ENCODE assay signal across 29 cellular contexts in genomic region chr19:47411101-47411500, GRCh38. TPM values are rescaled to one million over a fixed set of nuclear protein-coding genes. Genes with fewer than 3 reads are reported as not detected.
"Had no signal": no experiment of that assay in that cellular context is flagged by ENCODE, and none has a peak within 500 bp of the region (broad histone marks: within the 10 kb centered on the region; RNA-seq: fewer than 3 reads in every experiment).

No MANE protein-coding gene starts in this region.

- H3K4me1 Mint-ChIP-seq: activated B cell treated with CpG ODN at 0.5 μM for 24 hours; activated CD4-positive, alpha-beta T cell treated with anti-CD3 and anti-CD28 coated beads, Interleukin-2, amount 10 ng/mL, durations not matched to agents 24 days and 14 days had no signal

- ATAC-seq: activated T-helper 17 cell treated with anti-CD3 and anti-CD28 coated beads, Interleukin-2, amount 50 U/mL, for 72 hours; K562; PC-3; T-cell had no signal

- H3K36me3 Mint-ChIP-seq: activated naive CD8-positive, alpha-beta T cell; T-cell had no signal

- H3K4me3 Mint-ChIP-seq: activated B cell treated with CpG ODN at 0.5 μM for 24 hours; activated CD4-positive, alpha-beta T cell treated with anti-CD3 and anti-CD28 coated beads, Interleukin-2, amount 10 ng/mL, durations not matched to agents 24 days and 14 days; activated naive CD4-positive, alpha-beta T cell treated with anti-CD3 and anti-CD28 coated beads for 36 hours; activated naive CD8-positive, alpha-beta T cell; activated T-helper 17 cell treated with anti-CD3 and anti-CD28 coated beads, Interleukin-2, amount 50 U/mL, for 72 hours; T-cell had no signal

- H3K4me3 ChIP-seq: K562, SK-N-MC had no signal

- DNase-seq: activated B cell treated with CpG ODN at 0.5 μM for 24 hours; activated CD4-positive, alpha-beta T cell treated with anti-CD3 and anti-CD28 coated beads for 1 hour; activated CD4-positive, alpha-beta T cell treated with anti-CD3 and anti-CD28 coated beads, Interleukin-2, amount 10 ng/mL, durations not matched to agents 24 days and 14 days; activated CD4-positive, alpha-beta T cell treated with anti-CD3 and anti-CD28 coated beads, Interleukin-2, amount 50 U/mL, for 48 hours; activated gamma-delta T cell; activated naive CD4-positive, alpha-beta T cell treated with anti-CD3 and anti-CD28 coated beads for 36 hours; activated T-cell treated with anti-CD3 and anti-CD28 coated beads for 4 hours; activated T-cell treated with anti-CD3 and anti-CD28 coated beads, Interleukin-2, amount 50 U/mL, for 48 hours; amygdala; cerebellar nuclear complex; Karpas-422; NCI-H1048; NCI-H146; NCI-H187 treated with DMSO at 0.1 percent for 48 hours; NCI-H2081 treated with DMSO at 0.1 percent for 48 hours; NCI-H2171 treated with DMSO at 0.1 percent for 48 hours; NCI-H226; NCI-H526; PC-3; T-cell; T-helper 2 cell; T1000 had no signal

- H3K27ac Mint-ChIP-seq: activated B cell treated with CpG ODN at 0.5 μM for 24 hours; activated CD4-positive, alpha-beta T cell treated with anti-CD3 and anti-CD28 coated beads, Interleukin-2, amount 10 ng/mL, durations not matched to agents 24 days and 14 days; activated naive CD4-positive, alpha-beta T cell treated with anti-CD3 and anti-CD28 coated beads for 36 hours; activated naive CD8-positive, alpha-beta T cell; activated T-helper 17 cell treated with anti-CD3 and anti-CD28 coated beads, Interleukin-2, amount 50 U/mL, for 72 hours; T-cell had no signal

- H3K27ac ChIP-seq: SK-N-MC had no signal

- H3K9me3 Mint-ChIP-seq: activated B cell treated with CpG ODN at 0.5 μM for 24 hours; activated naive CD4-positive, alpha-beta T cell treated with anti-CD3 and anti-CD28 coated beads for 36 hours; activated T-helper 17 cell treated with anti-CD3 and anti-CD28 coated beads, Interleukin-2, amount 50 U/mL, for 72 hours; T-cell had no signal

- FAIRE-seq: K562, RCC 7860, TTC549 had no signal

RNA-seq across cellular contexts. Expression of gene MEIS3, which starts 8.2 kb away (rescaled TPM):
- total RNA-seq: activated B cell treated with CpG ODN at 0.5 μM for 24 hours; activated CD4-positive, alpha-beta T cell treated with anti-CD3 and anti-CD28 coated beads, Interleukin-2, amount 10 ng/mL, durations not matched to agents 24 days and 14 days; activated CD8-positive, alpha-beta memory T cell treated with anti-CD3 and anti-CD28 coated beads for 36 hours; activated naive CD4-positive, alpha-beta T cell treated with anti-CD3 and anti-CD28 coated beads for 36 hours had no signal
